1 cellular context compared by ENCODE assay signal in the genomic region with DNA sequence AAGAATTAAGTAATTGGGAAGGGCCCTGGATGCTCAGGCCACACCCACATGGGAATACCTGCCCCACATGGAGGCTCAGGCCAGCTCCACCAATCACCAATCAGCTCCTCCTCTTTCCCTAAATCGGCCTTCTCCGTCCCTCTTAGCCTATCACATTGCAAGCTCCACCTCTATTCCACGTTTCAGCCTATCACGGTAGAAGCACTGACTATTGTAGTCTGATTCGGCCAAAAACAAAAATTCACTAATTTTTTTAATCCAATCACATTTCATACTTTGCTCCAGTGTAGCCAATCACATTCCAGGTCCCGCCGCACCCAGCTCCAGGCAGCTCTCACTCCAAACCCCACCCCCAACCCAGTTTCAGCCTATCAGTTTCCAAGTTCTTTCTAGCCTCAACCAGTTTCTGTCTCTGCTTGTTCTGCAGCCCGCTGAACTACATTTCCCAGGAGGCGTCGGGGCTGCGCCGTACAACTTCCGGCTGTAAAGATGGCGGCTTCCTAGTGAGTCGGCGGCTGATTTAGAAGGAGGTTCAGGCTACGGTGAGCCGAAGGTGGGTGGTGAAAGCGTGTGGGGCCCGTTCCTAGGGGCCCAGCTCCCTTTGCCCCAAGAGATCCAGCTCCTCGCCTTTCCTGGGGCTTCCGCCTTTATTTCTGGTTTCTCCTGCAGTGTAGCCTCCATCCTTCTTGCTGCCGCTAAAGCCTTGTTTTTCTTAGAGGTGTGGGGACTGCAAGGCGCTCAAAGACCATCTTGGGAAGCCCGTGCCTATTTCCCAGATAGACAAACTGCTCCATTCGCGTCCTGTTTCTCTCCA.
TF ChIP-seq lines count a peak whose summit lies in the region.

A gene (plus strand): TSS at position 469 of the 814 bp plus-strand sequence. CDS start 1,364 bp downstream, outside the sequence.

TF ChIP-seq in HepG2, 621 proteins besides CTCF, POLR2A, EP300 and RAD21 (continued from another document):
- TF ChIP-seq GABPA (IDR thresholded peaks at IDR 0.05; ENCODE audit: low read depth, low read length) (peak; percentile 84), GABPA (CRISPR knock-in tag; IDR thresholded peaks at IDR 0.05; ENCODE audit: low read depth) (peak; percentile 99), EZH2 (conservative IDR thresholded peaks at IDR 0.05; ENCODE audit: low read depth, low read length) (no peak), PHF21A (CRISPR knock-in tag; IDR thresholded peaks at IDR 0.05) (peak; percentile 82), RFXAP (CRISPR knock-in tag; IDR thresholded peaks at IDR 0.05; ENCODE audit: borderline replicate concordance) (peak; percentile 94), SAFB2 (CRISPR knock-in tag; IDR thresholded peaks at IDR 0.05; ENCODE audit: borderline replicate concordance, low read depth) (no peak), SNRNP70 (IDR thresholded peaks at IDR 0.05; ENCODE audit: low read depth, low read length) (no peak), ZNF678 (CRISPR knock-in tag; IDR thresholded peaks at IDR 0.05) (peak; percentile 58; the same call in 1 of the 2 replicates), KLF13 (CRISPR knock-in tag; IDR thresholded peaks at IDR 0.05) (no peak), AHR (CRISPR knock-in tag; IDR thresholded peaks at IDR 0.05) (0 out of 2 replicates have a peak, but pooled peaks have one; percentile 36), FOXK1 (CRISPR knock-in tag; IDR thresholded peaks at IDR 0.05; ENCODE audit: borderline replicate concordance, low read depth) (peak; percentile 80; the same call in 1 of the 2 replicates), SP5 (CRISPR knock-in tag; IDR thresholded peaks at IDR 0.05; ENCODE audit: borderline replicate concordance, low read depth) (peak; percentile 53; the same call in 1 of the 2 replicates), SIN3A (IDR thresholded peaks at IDR 0.05; ENCODE audit: borderline replicate concordance, low read depth, low read length) (0 out of 2 replicates have a peak, but pooled peaks have one; percentile 65), FOXK2 (IDR thresholded peaks at IDR 0.05) (no peak), ZSCAN31 (CRISPR knock-in tag; IDR thresholded peaks at IDR 0.05; ENCODE audit: low read depth) (0 out of 2 replicates have a peak, but pooled peaks have one; percentile 63), ZNF460 (CRISPR knock-in tag; IDR thresholded peaks at IDR 0.05; ENCODE audit: borderline replicate concordance) (no peak), ATRX (CRISPR knock-in tag; IDR thresholded peaks at IDR 0.05; ENCODE audit: borderline replicate concordance) (no peak), TSC22D2 (CRISPR knock-in tag; IDR thresholded peaks at IDR 0.05; ENCODE audit: borderline replicate concordance) (0 out of 2 replicates have a peak, but pooled peaks have one; percentile 54), KDM5A (IDR thresholded peaks at IDR 0.05; ENCODE audit: borderline replicate concordance, low read length) (peak; percentile 97), KDM6A (CRISPR knock-in tag; IDR thresholded peaks at IDR 0.05; ENCODE audit: low read depth) (0 out of 2 replicates have a peak, but pooled peaks have one; percentile 16), HNRNPUL1 (IDR thresholded peaks at IDR 0.05; ENCODE audit: low read depth, low read length) (no peak), MIER2 (CRISPR knock-in tag; IDR thresholded peaks at IDR 0.05) (no peak), RARG (CRISPR knock-in tag; IDR thresholded peaks at IDR 0.05; ENCODE audit: low read depth) (no peak), RXRB (CRISPR knock-in tag; IDR thresholded peaks at IDR 0.05; ENCODE audit: borderline replicate concordance) (peak; percentile 45; the same call in 1 of the 2 replicates)
- TF ChIP-seq, protein P1, sequence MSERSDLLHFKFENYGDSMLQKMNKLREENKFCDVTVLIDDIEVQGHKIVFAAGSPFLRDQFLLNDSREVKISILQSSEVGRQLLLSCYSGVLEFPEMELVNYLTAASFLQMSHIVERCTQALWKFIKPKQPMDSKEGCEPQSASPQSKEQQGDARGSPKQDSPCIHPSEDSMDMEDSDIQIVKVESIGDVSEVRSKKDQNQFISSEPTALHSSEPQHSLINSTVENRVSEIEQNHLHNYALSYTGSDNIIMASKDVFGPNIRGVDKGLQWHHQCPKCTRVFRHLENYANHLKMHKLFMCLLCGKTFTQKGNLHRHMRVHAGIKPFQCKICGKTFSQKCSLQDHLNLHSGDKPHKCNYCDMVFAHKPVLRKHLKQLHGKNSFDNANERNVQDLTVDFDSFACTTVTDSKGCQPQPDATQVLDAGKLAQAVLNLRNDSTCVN (CRISPR knock-in tag; IDR thresholded peaks at IDR 0.05; ENCODE audit: borderline replicate concordance), result 0 out of 2 replicates have a peak, but pooled peaks have one; percentile 46
- TF ChIP-seq, protein P2, sequence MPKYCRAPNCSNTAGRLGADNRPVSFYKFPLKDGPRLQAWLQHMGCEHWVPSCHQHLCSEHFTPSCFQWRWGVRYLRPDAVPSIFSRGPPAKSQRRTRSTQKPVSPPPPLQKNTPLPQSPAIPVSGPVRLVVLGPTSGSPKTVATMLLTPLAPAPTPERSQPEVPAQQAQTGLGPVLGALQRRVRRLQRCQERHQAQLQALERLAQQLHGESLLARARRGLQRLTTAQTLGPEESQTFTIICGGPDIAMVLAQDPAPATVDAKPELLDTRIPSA (CRISPR knock-in tag; IDR thresholded peaks at IDR 0.05; ENCODE audit: borderline replicate concordance), result no peak
- TF ChIP-seq, protein P3, sequence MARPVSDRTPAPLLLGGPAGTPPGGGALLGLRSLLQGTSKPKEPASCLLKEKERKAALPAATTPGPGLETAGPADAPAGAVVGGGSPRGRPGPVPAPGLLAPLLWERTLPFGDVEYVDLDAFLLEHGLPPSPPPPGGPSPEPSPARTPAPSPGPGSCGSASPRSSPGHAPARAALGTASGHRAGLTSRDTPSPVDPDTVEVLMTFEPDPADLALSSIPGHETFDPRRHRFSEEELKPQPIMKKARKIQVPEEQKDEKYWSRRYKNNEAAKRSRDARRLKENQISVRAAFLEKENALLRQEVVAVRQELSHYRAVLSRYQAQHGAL (CRISPR knock-in tag; IDR thresholded peaks at IDR 0.05; ENCODE audit: not compliant biosample characterization), result no peak
- TF ChIP-seq, protein P4, sequence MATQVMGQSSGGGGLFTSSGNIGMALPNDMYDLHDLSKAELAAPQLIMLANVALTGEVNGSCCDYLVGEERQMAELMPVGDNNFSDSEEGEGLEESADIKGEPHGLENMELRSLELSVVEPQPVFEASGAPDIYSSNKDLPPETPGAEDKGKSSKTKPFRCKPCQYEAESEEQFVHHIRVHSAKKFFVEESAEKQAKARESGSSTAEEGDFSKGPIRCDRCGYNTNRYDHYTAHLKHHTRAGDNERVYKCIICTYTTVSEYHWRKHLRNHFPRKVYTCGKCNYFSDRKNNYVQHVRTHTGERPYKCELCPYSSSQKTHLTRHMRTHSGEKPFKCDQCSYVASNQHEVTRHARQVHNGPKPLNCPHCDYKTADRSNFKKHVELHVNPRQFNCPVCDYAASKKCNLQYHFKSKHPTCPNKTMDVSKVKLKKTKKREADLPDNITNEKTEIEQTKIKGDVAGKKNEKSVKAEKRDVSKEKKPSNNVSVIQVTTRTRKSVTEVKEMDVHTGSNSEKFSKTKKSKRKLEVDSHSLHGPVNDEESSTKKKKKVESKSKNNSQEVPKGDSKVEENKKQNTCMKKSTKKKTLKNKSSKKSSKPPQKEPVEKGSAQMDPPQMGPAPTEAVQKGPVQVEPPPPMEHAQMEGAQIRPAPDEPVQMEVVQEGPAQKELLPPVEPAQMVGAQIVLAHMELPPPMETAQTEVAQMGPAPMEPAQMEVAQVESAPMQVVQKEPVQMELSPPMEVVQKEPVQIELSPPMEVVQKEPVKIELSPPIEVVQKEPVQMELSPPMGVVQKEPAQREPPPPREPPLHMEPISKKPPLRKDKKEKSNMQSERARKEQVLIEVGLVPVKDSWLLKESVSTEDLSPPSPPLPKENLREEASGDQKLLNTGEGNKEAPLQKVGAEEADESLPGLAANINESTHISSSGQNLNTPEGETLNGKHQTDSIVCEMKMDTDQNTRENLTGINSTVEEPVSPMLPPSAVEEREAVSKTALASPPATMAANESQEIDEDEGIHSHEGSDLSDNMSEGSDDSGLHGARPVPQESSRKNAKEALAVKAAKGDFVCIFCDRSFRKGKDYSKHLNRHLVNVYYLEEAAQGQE (IDR thresholded peaks at IDR 0.05; ENCODE audit: borderline replicate concordance in 1 of 2, low read depth in 1 of 2, low read length in 2 of 2), result peak in 1 of 2 experiments; percentile 48; a peak in 1 of 4 replicates
- TF ChIP-seq, protein P5, sequence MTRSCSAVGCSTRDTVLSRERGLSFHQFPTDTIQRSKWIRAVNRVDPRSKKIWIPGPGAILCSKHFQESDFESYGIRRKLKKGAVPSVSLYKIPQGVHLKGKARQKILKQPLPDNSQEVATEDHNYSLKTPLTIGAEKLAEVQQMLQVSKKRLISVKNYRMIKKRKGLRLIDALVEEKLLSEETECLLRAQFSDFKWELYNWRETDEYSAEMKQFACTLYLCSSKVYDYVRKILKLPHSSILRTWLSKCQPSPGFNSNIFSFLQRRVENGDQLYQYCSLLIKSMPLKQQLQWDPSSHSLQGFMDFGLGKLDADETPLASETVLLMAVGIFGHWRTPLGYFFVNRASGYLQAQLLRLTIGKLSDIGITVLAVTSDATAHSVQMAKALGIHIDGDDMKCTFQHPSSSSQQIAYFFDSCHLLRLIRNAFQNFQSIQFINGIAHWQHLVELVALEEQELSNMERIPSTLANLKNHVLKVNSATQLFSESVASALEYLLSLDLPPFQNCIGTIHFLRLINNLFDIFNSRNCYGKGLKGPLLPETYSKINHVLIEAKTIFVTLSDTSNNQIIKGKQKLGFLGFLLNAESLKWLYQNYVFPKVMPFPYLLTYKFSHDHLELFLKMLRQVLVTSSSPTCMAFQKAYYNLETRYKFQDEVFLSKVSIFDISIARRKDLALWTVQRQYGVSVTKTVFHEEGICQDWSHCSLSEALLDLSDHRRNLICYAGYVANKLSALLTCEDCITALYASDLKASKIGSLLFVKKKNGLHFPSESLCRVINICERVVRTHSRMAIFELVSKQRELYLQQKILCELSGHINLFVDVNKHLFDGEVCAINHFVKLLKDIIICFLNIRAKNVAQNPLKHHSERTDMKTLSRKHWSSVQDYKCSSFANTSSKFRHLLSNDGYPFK (CRISPR knock-in tag; IDR thresholded peaks at IDR 0.05; ENCODE audit: borderline replicate concordance), result peak; percentile 83; the same call in 1 of the 2 replicates
- TF ChIP-seq, protein P6, sequence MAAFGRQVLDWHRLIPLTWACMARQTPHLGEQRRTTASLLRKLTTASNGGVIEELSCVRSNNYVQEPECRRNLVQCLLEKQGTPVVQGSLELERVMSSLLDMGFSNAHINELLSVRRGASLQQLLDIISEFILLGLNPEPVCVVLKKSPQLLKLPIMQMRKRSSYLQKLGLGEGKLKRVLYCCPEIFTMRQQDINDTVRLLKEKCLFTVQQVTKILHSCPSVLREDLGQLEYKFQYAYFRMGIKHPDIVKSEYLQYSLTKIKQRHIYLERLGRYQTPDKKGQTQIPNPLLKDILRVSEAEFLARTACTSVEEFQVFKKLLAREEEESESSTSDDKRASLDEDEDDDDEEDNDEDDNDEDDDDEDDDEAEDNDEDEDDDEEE (CRISPR knock-in tag; IDR thresholded peaks at IDR 0.05), result no peak
